Comparison of ENCODE assay signal across 9 cellular contexts in the genomic region with DNA sequence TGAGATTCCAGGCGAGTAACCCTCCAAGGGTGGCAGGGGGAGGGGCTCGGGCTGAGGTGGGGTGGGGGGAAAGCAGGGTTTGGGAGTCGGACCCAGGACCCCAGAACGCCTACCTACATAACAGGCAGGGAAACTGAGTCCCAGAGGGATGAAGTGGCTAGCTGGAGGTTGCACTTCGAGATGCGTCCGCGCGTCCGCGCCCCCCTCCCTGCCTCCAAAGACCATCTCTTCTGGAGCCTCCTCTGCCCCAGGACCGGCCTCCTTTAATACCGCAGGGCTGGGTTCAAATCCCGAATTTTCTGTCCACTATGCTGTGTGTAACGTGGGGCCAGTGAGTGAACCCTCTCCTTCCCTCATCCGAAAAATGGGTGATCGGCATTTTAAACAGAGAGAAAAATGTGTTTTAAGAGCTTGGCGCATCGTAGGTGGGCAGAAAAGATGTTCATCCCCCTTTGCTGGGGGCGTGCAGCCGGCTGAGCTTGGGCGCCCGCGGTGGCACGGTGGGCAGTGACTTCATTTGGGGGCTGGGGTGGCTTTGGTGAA. TPM values are rescaled to one million over a fixed set of nuclear protein-coding genes. Genes with fewer than 3 reads are reported as not detected.
A peak's percentile ranks its signal among the peaks of the same experiment; 100 is the strongest.
DNase-seq lines count a peak whose midpoint lies in the region; FAIRE-seq and TF ChIP-seq lines count a peak whose summit lies in the region.
"Had no signal": no experiment of that assay in that cellular context is flagged by ENCODE, and none has a peak within 500 bp of the region (broad histone marks: within the 10 kb centered on the region; RNA-seq: fewer than 3 reads in every experiment).

No MANE protein-coding gene starts in this region.

- no peak for DNase-seq in activated naive CD4-positive, alpha-beta T cell treated with anti-CD3 and anti-CD28 coated beads for 36 hours
- DNase-seq in activated naive CD4-positive, alpha-beta T cell treated with anti-CD3 and anti-CD28 coated beads, Interleukin-2, amount 50 U/mL, for 16 hours: no peak
- no peak for DNase-seq in astrocyte (ENCODE audit: low read depth)
- DNase-seq in mesendoderm: no peak
- DNase-seq in type B pancreatic cell (ENCODE audit: extremely low spot score, unreplicated experiment): no peak
- DNase-seq in HTR-8/SVneo (ENCODE audit: insufficient read length, low spot score): no peak
- DNase-seq in mucosa of gallbladder (ENCODE audit: low spot score): no peak
- DNase-seq in activated gamma-delta T cell (lab: John Stamatoyannopoulos, UW): no peak

- H2AK5ac ChIP-seq in mesendoderm (ENCODE audit: low read length): no peak overlapping the region

- H3K36me3 ChIP-seq in astrocyte (ENCODE audit: insufficient read depth, low read length) (no peaks in the 10 kb centered on the region), mesendoderm (ENCODE audit: control insufficient read depth, insufficient read depth, low read length) (no peaks in the 10 kb centered on the region)

- no peak overlapping the region for H3K18ac ChIP-seq in mesendoderm (ENCODE audit: low read length)

- FAIRE-seq in astrocyte (lab: Jason Lieb, UNC) (no peak), HTR-8/SVneo (lab: Jason Lieb, UNC) (no peak)

- no peak overlapping the region for H3K27ac Mint-ChIP-seq in activated naive CD4-positive, alpha-beta T cell treated with anti-CD3 and anti-CD28 coated beads for 36 hours
- H3K27ac Mint-ChIP-seq in astrocyte (ENCODE audit: unreplicated experiment) (no peak overlapping the region), type B pancreatic cell (peak overlapping the region; percentile 78)

- no peaks in the 10 kb centered on the region for H3K9me3 ChIP-seq in astrocyte (ENCODE audit: insufficient read depth, low read depth, low read length)

- no peak overlapping the region for H2BK5ac ChIP-seq in mesendoderm (ENCODE audit: low read length)

- TF ChIP-seq CTCF in astrocyte (IDR thresholded peaks at IDR 0.05; ENCODE audit: insufficient read depth, low read depth, low read length): no peak
- no peak for TF ChIP-seq CTCF in type B pancreatic cell (conservative IDR thresholded peaks at IDR 0.05)

- no peaks in the 10 kb centered on the region for H3K36me3 Mint-ChIP-seq in activated naive CD4-positive, alpha-beta T cell treated with anti-CD3 and anti-CD28 coated beads for 36 hours (ENCODE audit: low read depth)
- no peaks in the 10 kb centered on the region for H3K36me3 Mint-ChIP-seq in astrocyte (ENCODE audit: low read depth, unreplicated experiment)
- no peaks in the 10 kb centered on the region for H3K36me3 Mint-ChIP-seq in type B pancreatic cell

- no peak overlapping the region for H2BK120ac ChIP-seq in mesendoderm (ENCODE audit: low read depth, low read length)

- peaks cover 7% of the 10 kb centered on the region for H3K4me1 Mint-ChIP-seq in activated naive CD4-positive, alpha-beta T cell treated with anti-CD3 and anti-CD28 coated beads for 36 hours (ENCODE audit: low read depth)
- H3K4me1 Mint-ChIP-seq in astrocyte (ENCODE audit: low read depth, unreplicated experiment) (no peaks in the 10 kb centered on the region), type B pancreatic cell (ENCODE audit: unreplicated experiment) (peaks cover 3% of the 10 kb centered on the region)

- H3K23ac ChIP-seq in mesendoderm (ENCODE audit: low read length): no peak overlapping the region

- H3K27ac ChIP-seq in astrocyte (ENCODE audit: low read depth, low read length) (no peak overlapping the region), mesendoderm (ENCODE audit: low read depth, low read length) (no peak overlapping the region)

- H3K79me2 ChIP-seq in astrocyte (ENCODE audit: insufficient read depth, low read length): no peaks in the 10 kb centered on the region
- H3K79me2 ChIP-seq in mesendoderm (ENCODE audit: control insufficient read depth, insufficient read depth, low read length): no peaks in the 10 kb centered on the region

- H3K4me3 Mint-ChIP-seq in activated naive CD4-positive, alpha-beta T cell treated with anti-CD3 and anti-CD28 coated beads for 36 hours: peak overlapping the region; percentile 20
- peak overlapping the region; percentile 34 for H3K4me3 Mint-ChIP-seq in astrocyte (ENCODE audit: unreplicated experiment)
- peak overlapping the region; percentile 85 for H3K4me3 Mint-ChIP-seq in type B pancreatic cell

- no peak overlapping the region for H3K4me2 ChIP-seq in astrocyte (ENCODE audit: low read length)
- H3K4me2 ChIP-seq in mesendoderm (ENCODE audit: low read length): peak overlapping the region; percentile 40

- H4K20me1 ChIP-seq in astrocyte (ENCODE audit: insufficient read depth, low read length): no peaks in the 10 kb centered on the region

- H3K56ac ChIP-seq in mesendoderm (ENCODE audit: low read length): no peak overlapping the region

- no peak overlapping the region for H2AFZ ChIP-seq in astrocyte (ENCODE audit: low read depth, low read length)

- H3K79me1 ChIP-seq in mesendoderm (ENCODE audit: low read length): no peaks in the 10 kb centered on the region

- H3K27me3 ChIP-seq in astrocyte (ENCODE audit: insufficient read depth, low read length) (peaks cover 17% of the 10 kb centered on the region), mesendoderm (ENCODE audit: insufficient read depth, low read length, poor library complexity) (no peaks in the 10 kb centered on the region)

- H3K9ac ChIP-seq in astrocyte (ENCODE audit: low read length) (no peak overlapping the region), mesendoderm (ENCODE audit: low read length) (no peak overlapping the region)

- H3K4ac ChIP-seq in mesendoderm (ENCODE audit: low read depth, low read length): no peak overlapping the region

- CTCF ChIA-PET in activated naive CD4-positive, alpha-beta T cell treated with anti-CD3 and anti-CD28 coated beads for 36 hours (lab: Charles Lee): no interaction called here

- H3K4me3 ChIP-seq in astrocyte (ENCODE audit: insufficient read depth, low read depth, low read length) (no peak overlapping the region), mesendoderm (ENCODE audit: low read length) (no peak overlapping the region)

- H4K8ac ChIP-seq in mesendoderm (ENCODE audit: low read depth, low read length): no peak overlapping the region

- H4K5ac ChIP-seq in mesendoderm (ENCODE audit: low read length): no peak overlapping the region

- no CpG with 5 or more reads among the region's 25 CpGs for WGBS in mesendoderm (ENCODE audit: extremely low coverage, insufficient coverage, low lambda C conversion rate)

- no peaks in the 10 kb centered on the region for H3K9me3 Mint-ChIP-seq in activated naive CD4-positive, alpha-beta T cell treated with anti-CD3 and anti-CD28 coated beads for 36 hours
- H3K9me3 Mint-ChIP-seq in astrocyte (ENCODE audit: unreplicated experiment) (no peaks in the 10 kb centered on the region), type B pancreatic cell (no peaks in the 10 kb centered on the region)

- H2BK15ac ChIP-seq in mesendoderm (replicated peaks; ENCODE audit: low read depth): no peak overlapping the region

- intact Hi-C loops in activated naive CD4-positive, alpha-beta T cell treated with anti-CD3 and anti-CD28 coated beads for 36 hours (cut with micrococcal nuclease): loop anchor here (2.0 kb wide), 1 partner anchor 41 kb away; a partner anchor contains a TSS

- H3K4me1 ChIP-seq in astrocyte (ENCODE audit: insufficient read depth, low read length) (no peaks in the 10 kb centered on the region), mesendoderm (ENCODE audit: control insufficient read depth, low read depth, low read length) (no peaks in the 10 kb centered on the region)

- H3K27me3 Mint-ChIP-seq in activated naive CD4-positive, alpha-beta T cell treated with anti-CD3 and anti-CD28 coated beads for 36 hours (ENCODE audit: low read depth): peaks cover 9% of the 10 kb centered on the region
- H3K27me3 Mint-ChIP-seq in astrocyte (ENCODE audit: low read depth, unreplicated experiment) (peaks cover 11% of the 10 kb centered on the region), type B pancreatic cell (peaks cover 24% of the 10 kb centered on the region)

RNA-seq across cellular contexts. Expression of a gene that starts 13.8 kb away (rescaled TPM):
- 1 to 10 TPM in 1 of 2 experiments, under 1 TPM in 1; 0.93 to 1.6 TPM for total RNA-seq in activated naive CD4-positive, alpha-beta T cell treated with anti-CD3 and anti-CD28 coated beads for 36 hours
- 0.58 and 2.0 TPM in 2 replicates for total RNA-seq in astrocyte
- 4.2 TPM for polyA plus RNA-seq in mesendoderm (2013, experiment 1 of 2)
- 3.8 TPM for polyA plus RNA-seq in mesendoderm (2013, experiment 2 of 2)
- 20.0 and 53.8 TPM in 2 replicates for total RNA-seq in type B pancreatic cell (ENCODE audit: low replicate concordance)
- 141 TPM for total RNA-seq in mucosa of gallbladder

RNA-seq across cellular contexts. Expression of a gene that starts 21.7 kb away (rescaled TPM):
- 1 to 10 TPM; 7.3 to 7.5 TPM for total RNA-seq in activated naive CD4-positive, alpha-beta T cell treated with anti-CD3 and anti-CD28 coated beads for 36 hours
- 42.0 and 44.2 TPM in 2 replicates for total RNA-seq in astrocyte
- 15.2 TPM for polyA plus RNA-seq in mesendoderm (2013, experiment 1 of 2)
- polyA plus RNA-seq in mesendoderm (2013, experiment 2 of 2): 16.0 TPM
- 35.9 and 44.5 TPM in 2 replicates for total RNA-seq in type B pancreatic cell (ENCODE audit: low replicate concordance)
- 72.9 TPM for total RNA-seq in mucosa of gallbladder

RNA-seq across cellular contexts. Expression of a gene that starts 39.5 kb away (rescaled TPM):
- total RNA-seq in activated naive CD4-positive, alpha-beta T cell treated with anti-CD3 and anti-CD28 coated beads for 36 hours: 10 to 100 TPM; 28.6 to 30.0 TPM
- total RNA-seq in astrocyte (16.4 and 16.5 TPM in 2 replicates), type B pancreatic cell (ENCODE audit: low replicate concordance) (25.1 and 28.5 TPM in 2 replicates), mucosa of gallbladder (32.8 TPM)
- polyA plus RNA-seq in mesendoderm (2013, experiment 1 of 2): 13.1 TPM
- 14.3 TPM for polyA plus RNA-seq in mesendoderm (2013, experiment 2 of 2)

RNA-seq across cellular contexts. Expression of a gene that starts 40.5 kb away (rescaled TPM):
- total RNA-seq in activated naive CD4-positive, alpha-beta T cell treated with anti-CD3 and anti-CD28 coated beads for 36 hours: 10 to 100 TPM; 71.4 to 77.0 TPM
- total RNA-seq in astrocyte: 41.6 and 43.5 TPM in 2 replicates
- polyA plus RNA-seq in mesendoderm (2013, experiment 1 of 2): 66.5 TPM
- 68.8 TPM for polyA plus RNA-seq in mesendoderm (2013, experiment 2 of 2)
- total RNA-seq in type B pancreatic cell (ENCODE audit: low replicate concordance): 35.9 and 44.0 TPM in 2 replicates
- 57.5 TPM for total RNA-seq in mucosa of gallbladder

RNA-seq across cellular contexts. Expression of a gene that starts 50.1 kb away (rescaled TPM):
- not detected for total RNA-seq in activated naive CD4-positive, alpha-beta T cell treated with anti-CD3 and anti-CD28 coated beads for 36 hours
- not detected in 2 replicates for total RNA-seq in astrocyte
- not detected for polyA plus RNA-seq in mesendoderm (2013, experiment 1 of 2)
- not detected for polyA plus RNA-seq in mesendoderm (2013, experiment 2 of 2)
- not detected in 2 replicates for total RNA-seq in type B pancreatic cell (ENCODE audit: low replicate concordance)
- not detected for total RNA-seq in mucosa of gallbladder
- total RNA-seq: renal cortical epithelial cell had no signal

Comparison
In these comparisons a context has a peak if more than half of its experiments do, and no peak if none do; other contexts are left out.
1. H3K4me3 Mint-ChIP-seq: peak in every context shown above with its lines; median percentile 85 in type B pancreatic cell; 34 in astrocyte; 20 in activated naive CD4-positive, alpha-beta T cell treated with anti-CD3 and anti-CD28 coated beads for 36 hours.